Comparison of ENCODE assay signal across 8 cellular contexts in genomic region chr4:139176299-139177048, GRCh38. TPM values are rescaled to one million over a fixed set of nuclear protein-coding genes. Genes with fewer than 3 reads are reported as not detected.
DNase-seq lines count a peak whose midpoint lies in the region; ATAC-seq and TF ChIP-seq lines count a peak whose summit lies in the region.

No MANE protein-coding gene starts in this region.

- peaks cover 44% of the 10 kb centered on the region for H3K79me2 ChIP-seq in MM.1S (ENCODE audit: low read length)

- H3K9me2 ChIP-seq in MM.1S (replicated peaks; ENCODE audit: insufficient read depth, low read length), result no peaks in the 10 kb centered on the region

- H3K4me2 ChIP-seq in MM.1S (ENCODE audit: low read depth, low read length), result peak overlapping the region; percentile 57

- ATAC-seq in psoas muscle, result peak; percentile 55 to 72 (median 59)

- no peak for TF ChIP-seq CTCF in MM.1S (IDR thresholded peaks at IDR 0.05; ENCODE audit: low read length)
- TF ChIP-seq CTCF in left ventricle myocardium inferior (IDR thresholded peaks at IDR 0.05; ENCODE audit: borderline replicate concordance), result no peak
- TF ChIP-seq CTCF in psoas muscle (IDR thresholded peaks at IDR 0.05), result peak; percentile 11

- H3K4me1 ChIP-seq in HAP-1 (peaks cover 32% of the 10 kb centered on the region), MM.1S (ENCODE audit: low read length) (0 out of 2 replicates have a peak, but pooled peaks cover 13% of the 10 kb centered on the region), left ventricle myocardium inferior (peaks cover 59% of the 10 kb centered on the region), psoas muscle (peaks cover 29% of the 10 kb centered on the region), urinary bladder (ENCODE audit: insufficient read depth) (no peaks in the 10 kb centered on the region)

- H3K27me3 ChIP-seq in HAP-1 (ENCODE audit: low read depth) (no peaks in the 10 kb centered on the region; the same call in 1 of the 2 replicates), MM.1S (replicated peaks; ENCODE audit: insufficient read depth, low read length) (no peaks in the 10 kb centered on the region), left ventricle myocardium inferior (ENCODE audit: low read depth) (no peaks in the 10 kb centered on the region), psoas muscle (ENCODE audit: insufficient read depth in 3 of 3, low read length in 2 of 3) (no peaks in the 10 kb centered on the region)

- in situ Hi-C loops in HAP-1 (cut with MboI; ENCODE audit: low sequenced_read_pairs), result no loop called here

- H3F3A ChIP-seq in MM.1S (ENCODE audit: insufficient read depth, low read length), result peaks cover 27% of the 10 kb centered on the region

- H3K27ac ChIP-seq in MM.1S (ENCODE audit: low read length) (peak overlapping the region; percentile 99), left ventricle myocardium inferior (replicated peaks) (peak overlapping the region; percentile 100), psoas muscle (peak overlapping the region; percentile 100), urinary bladder (ENCODE audit: low read depth) (peak overlapping the region; percentile 100)

- H3K36me3 ChIP-seq in HAP-1 (replicated peaks) (no peaks in the 10 kb centered on the region), MM.1S (replicated peaks; ENCODE audit: insufficient read depth, low read length) (no peaks in the 10 kb centered on the region), left ventricle myocardium inferior (no peaks in the 10 kb centered on the region), psoas muscle (ENCODE audit: insufficient read depth in 1 of 2, low read depth in 1 of 2) (no peaks in the 10 kb centered on the region), urinary bladder (ENCODE audit: insufficient read depth) (no peaks in the 10 kb centered on the region)

- intact Hi-C loops in left ventricle myocardium inferior (cut with micrococcal nuclease) (loop anchor here (5.0 kb wide), 1 partner anchor 121 kb away; no protein-coding TSS in a partner anchor), psoas muscle (cut with DNase I) (loop anchor here in 1 of 2 donors (5.0 to 10.0 kb wide), 3 partner anchors 79 to 142 kb away; no protein-coding TSS in a partner anchor)

- H3K9me3 ChIP-seq in HAP-1 (no peaks in the 10 kb centered on the region), MM.1S (replicated peaks; ENCODE audit: insufficient read depth, low read length) (no peaks in the 10 kb centered on the region), left ventricle myocardium inferior (replicated peaks) (no peaks in the 10 kb centered on the region), psoas muscle (no peaks in the 10 kb centered on the region)

- peak overlapping the region; percentile 52 for H2AFZ ChIP-seq in MM.1S (ENCODE audit: low read length)

- 0 to 1% (median 0%) methylated on average over 42 to 89 of the region's 89 CpGs for WGBS in psoas muscle, 3 donors
- under 1% methylated on average over 89 of the region's 89 CpGs for WGBS in urinary bladder

- DNase-seq in ELF-1 (ENCODE audit: low read depth, low spot score), result peak; percentile 92
- DNase-seq in HAP-1 (ENCODE audit: low spot score in 2 of 2), result peak; percentile 72 to 83
- DNase-seq in MM.1S, result peak; percentile 78
- peak; percentile 55 to 72 (median 60) for DNase-seq in T-helper 1 cell
- peak; percentile 31 for DNase-seq in amniotic stem cell (lab: John Stamatoyannopoulos, UW)
- DNase-seq in left ventricle myocardium inferior, result peak; percentile 87
- DNase-seq in psoas muscle, result peak; percentile 86 to 92

- H3K9ac ChIP-seq in MM.1S (ENCODE audit: low read length), result peak overlapping the region; percentile 94

- H4K20me1 ChIP-seq in MM.1S (ENCODE audit: insufficient read depth, low read length), result peaks cover 13% of the 10 kb centered on the region; the same call in 1 of the 2 replicates

- H3K4me3 ChIP-seq in HAP-1, result peak overlapping the region; percentile 88
- peak overlapping the region; percentile 84 for H3K4me3 ChIP-seq in MM.1S (ENCODE audit: low read length)
- peak overlapping the region; percentile 99 for H3K4me3 ChIP-seq in left ventricle myocardium inferior
- peak overlapping the region; percentile 99 for H3K4me3 ChIP-seq in psoas muscle
- H3K4me3 ChIP-seq in urinary bladder (ENCODE audit: low read depth, low read length), result peak overlapping the region; percentile 99

RNA-seq across cellular contexts. Expression of gene ELF2, which starts 0.5 kb away (rescaled TPM):
- 33.9 TPM for total RNA-seq in left ventricle myocardium inferior
- 10 to 100 TPM; 27.0 to 31.7 (median 28.5) TPM for total RNA-seq in psoas muscle
- 10 to 100 TPM; 10.3 to 25.8 (median 14.7) TPM for polyA plus RNA-seq in psoas muscle
- 136 TPM for total RNA-seq in urinary bladder
- 29.6 TPM for polyA plus RNA-seq in urinary bladder

Comparison
In these comparisons a context has a peak if more than half of its experiments do, and no peak if none do; other contexts are left out.
1. Peak in every context shown above with its lines: DNase-seq, ATAC-seq, H3K4me3 ChIP-seq and H3K27ac ChIP-seq.
2. DNase-seq: peak in every context shown above with its lines; median percentile 92 in ELF-1; 89 in psoas muscle; 87 in left ventricle myocardium inferior; 78 in MM.1S; 78 in HAP-1; 60 in T-helper 1 cell; 31 in amniotic stem cell.